8 cellular contexts compared by ENCODE assay signal in the genomic region with DNA sequence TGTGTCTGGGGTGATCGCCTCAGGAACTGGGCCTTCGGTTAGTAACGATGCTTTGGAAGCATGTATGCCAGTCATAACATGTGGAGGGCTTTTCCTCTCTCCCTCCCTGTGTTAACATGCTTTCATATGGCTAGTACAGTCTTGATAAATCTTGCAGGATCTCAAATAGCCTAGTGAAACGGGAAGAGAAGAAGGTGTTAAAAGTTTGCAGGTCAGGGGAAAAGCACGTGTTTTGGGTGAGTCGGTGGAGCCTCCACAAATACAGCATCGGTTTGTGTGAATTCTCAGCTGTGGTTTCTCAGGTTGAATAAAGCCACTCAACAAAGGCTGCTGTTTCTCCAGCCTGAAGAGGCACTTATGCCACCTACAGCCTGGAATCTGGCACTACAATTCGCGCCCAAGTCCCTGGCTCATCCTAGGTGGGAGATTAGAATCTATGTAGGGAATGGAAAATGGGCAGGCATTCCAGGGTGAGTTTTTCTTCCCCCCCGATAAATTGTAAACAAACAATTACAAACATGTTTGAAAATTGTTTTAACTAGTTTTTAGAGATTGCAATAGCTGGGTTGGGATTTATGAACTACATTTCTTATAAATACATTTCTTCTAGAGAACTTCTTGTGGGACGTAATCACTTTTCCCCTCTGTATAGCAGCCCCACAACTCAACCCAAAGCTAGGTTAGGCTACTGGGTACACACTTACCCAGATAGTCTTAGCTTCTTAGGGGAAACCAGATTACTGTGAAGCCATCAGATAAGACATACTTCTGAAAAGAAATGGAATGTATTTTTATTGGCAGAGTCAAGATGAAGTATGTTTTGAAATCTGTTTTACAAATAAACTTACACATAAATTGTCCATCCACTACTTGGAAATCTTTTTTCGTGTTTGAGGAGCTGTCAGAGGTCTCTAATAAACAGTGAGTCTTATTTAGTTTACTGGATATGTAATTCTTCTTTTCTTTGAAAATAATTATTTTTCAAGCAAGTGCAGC. TPM values are rescaled to one million over a fixed set of nuclear protein-coding genes. Genes with fewer than 3 reads are reported as not detected.
A peak's percentile ranks its signal among the peaks of the same experiment; 100 is the strongest.
DNase-seq lines count a peak whose midpoint lies in the region; ATAC-seq, FAIRE-seq and TF ChIP-seq lines count a peak whose summit lies in the region.

No MANE protein-coding gene starts in this region.

- intact Hi-C loops in colonic mucosa (cut with DNase I): no loop called here

- peak; percentile 32 for FAIRE-seq in TTC549 (lab: Jason Lieb, UNC)

- ATAC-seq in GM18511 (IDR thresholded peaks at IDR 0.05; ENCODE audit: unreplicated experiment) (peak; percentile 99), HG02870 (IDR thresholded peaks at IDR 0.05; ENCODE audit: unreplicated experiment) (peak; percentile 98)

- no peaks in the 10 kb centered on the region for H3K9me3 ChIP-seq in colonic mucosa

- H3K4me1 ChIP-seq in colonic mucosa: no peaks in the 10 kb centered on the region

- H3K4me3 ChIP-seq in colonic mucosa: no peak overlapping the region

- peak; percentile 66 for TF ChIP-seq CTCF in colonic mucosa (IDR thresholded peaks at IDR 0.05)

- H3K36me3 ChIP-seq in colonic mucosa: no peaks in the 10 kb centered on the region

- DNase-seq in Ammon's horn (ENCODE audit: low spot score): peak; percentile 86
- peak; percentile 14 for DNase-seq in NCI-H1694 (lab: John Stamatoyannopoulos, UW)
- DNase-seq in colonic mucosa: peak; percentile 49
- DNase-seq in left kidney (ENCODE audit: low read depth, low spot score): peak; percentile 91
- peak; percentile 24 for DNase-seq in stimulated activated CD8-positive, alpha-beta memory T cell treated with anti-CD3 and anti-CD28 coated beads, Interleukin-15, amount 100 ng/mL, for 1 hour (ENCODE audit: low read depth)

- H3K27me3 ChIP-seq in colonic mucosa: peaks cover 7% of the 10 kb centered on the region

- no peak overlapping the region for H3K27ac ChIP-seq in colonic mucosa

- no peak overlapping the region for H3K9ac ChIP-seq in colonic mucosa (ENCODE audit: low read depth in 2 of 2, low read length in 2 of 2)

RNA-seq across cellular contexts. Expression of a gene that starts 8.3 kb away (rescaled TPM):
- 10 to 100 TPM; 50.0 to 86.5 TPM for total RNA-seq in colonic mucosa

RNA-seq across cellular contexts. Expression of a gene that starts 17.3 kb away (rescaled TPM):
- 1 to 10 TPM; 1.9 to 3.1 TPM for total RNA-seq in colonic mucosa

Comparison
In these comparisons a context has a peak if more than half of its experiments do, and no peak if none do; other contexts are left out.
1. DNase-seq: peak in every context shown above with its lines; median percentile 91 in left kidney; 86 in Ammon's horn; 49 in colonic mucosa; 24 in stimulated activated CD8-positive, alpha-beta memory T cell treated with anti-CD3 and anti-CD28 coated beads, Interleukin-15, amount 100 ng/mL, for 1 hour; 14 in NCI-H1694.